In genomic region chr1:25786887-25787286, GRCh38 we compare ENCODE assay signal across 16 cellular contexts. TPM values are rescaled to one million over a fixed set of nuclear protein-coding genes. Genes with fewer than 3 reads are reported as not detected.
A peak's percentile ranks its signal among the peaks of the same experiment; 100 is the strongest.
DNase-seq lines count a peak whose midpoint lies in the region; ATAC-seq and TF ChIP-seq lines count a peak whose summit lies in the region.
"Had no signal": no experiment of that assay in that cellular context is flagged by ENCODE, and none has a peak within 500 bp of the region (broad histone marks: within the 10 kb centered on the region; RNA-seq: fewer than 3 reads in every experiment).

No MANE protein-coding gene starts in this region.

- DNase-seq in CD4-positive, CD25-positive, alpha-beta regulatory T cell: no peak
- DNase-seq in M059J (ENCODE audit: low read depth): peak; percentile 77
- DNase-seq in choroid plexus epithelial cell (ENCODE audit: low read depth): peak; percentile 55
- no peak for DNase-seq in neural progenitor cell (ENCODE audit: low spot score)
- no peak for DNase-seq in GM19238 (ENCODE audit: insufficient read length, low spot score)
- DNase-seq in NCI-H2081 treated with DMSO at 0.1 percent for 48 hours (lab: John Stamatoyannopoulos, UW): no peak
- DNase-seq in NCI-H2107 (lab: John Stamatoyannopoulos, UW): no peak
- DNase-seq: activated T-cell treated with anti-CD3 and anti-CD28 coated beads, Interleukin-2, amount 50 U/mL, for 72 hours; aorta; DMS79 treated with DMSO at 0.1 percent for 48 hours; effector CD4-positive, alpha-beta T cell; NCI-H1048; upper lobe of left lung had no signal

- H3K27me3 ChIP-seq in CD4-positive, CD25-positive, alpha-beta regulatory T cell (ENCODE audit: control insufficient read depth, insufficient read depth, low read length): no peaks in the 10 kb centered on the region
- no peaks in the 10 kb centered on the region for H3K27me3 ChIP-seq in neural progenitor cell
- H3K27me3 ChIP-seq: upper lobe of left lung had no signal

- H3K36me3 ChIP-seq in CD4-positive, CD25-positive, alpha-beta regulatory T cell (ENCODE audit: control insufficient read depth, insufficient read depth, low read length): peaks cover 4% of the 10 kb centered on the region
- H3K36me3 ChIP-seq in neural progenitor cell: no peaks in the 10 kb centered on the region

- H2AFZ ChIP-seq in neural progenitor cell (replicated peaks): no peak overlapping the region

- TF ChIP-seq CTCF in choroid plexus epithelial cell (conservative IDR thresholded peaks at IDR 0.05; ENCODE audit: low read depth, low read length) (no peak), neural progenitor cell (IDR thresholded peaks at IDR 0.05) (no peak)

- peaks cover 0 to 4% (median 2%) of the 10 kb centered on the region in 4 donors for H3K4me1 Mint-ChIP-seq in CD4-positive, CD25-positive, alpha-beta regulatory T cell
- peaks cover 63% of the 10 kb centered on the region for H3K4me1 Mint-ChIP-seq in neural progenitor cell
- H3K4me1 Mint-ChIP-seq: B cell had no signal

- no peaks in the 10 kb centered on the region for H4K20me1 ChIP-seq in neural progenitor cell (ENCODE audit: low read depth)

- peaks cover 15% of the 10 kb centered on the region for H3K36me3 Mint-ChIP-seq in CD4-positive, CD25-positive, alpha-beta regulatory T cell
- H3K36me3 Mint-ChIP-seq in neural progenitor cell: no peaks in the 10 kb centered on the region

- H3K27ac Mint-ChIP-seq in CD4-positive, CD25-positive, alpha-beta regulatory T cell: peak overlapping the region in 2 of 3 donors; percentile 55 to 60
- H3K27ac Mint-ChIP-seq in neural progenitor cell: peak overlapping the region; percentile 2
- H3K27ac Mint-ChIP-seq: activated T-cell treated with anti-CD3 and anti-CD28 coated beads, Interleukin-2, amount 50 U/mL, for 72 hours; B cell; T-helper 1 cell treated with Interleukin-12 subunit alpha and Interleukin-12 subunit beta and Interleukin-4 antibody, amounts not matched to agents 30 μg/mL and 1 μg/mL, for 36 hours had no signal

- no peak overlapping the region for H3K4me2 ChIP-seq in neural progenitor cell

- no peaks in the 10 kb centered on the region for H3K4me1 ChIP-seq in CD4-positive, CD25-positive, alpha-beta regulatory T cell (ENCODE audit: control insufficient read depth, insufficient read depth, low read length, poor library complexity, severe bottlenecking)
- no peaks in the 10 kb centered on the region for H3K4me1 ChIP-seq in neural progenitor cell
- H3K4me1 ChIP-seq: upper lobe of left lung had no signal

- no peak overlapping the region for H3K4me3 Mint-ChIP-seq in CD4-positive, CD25-positive, alpha-beta regulatory T cell
- no peak overlapping the region for H3K4me3 Mint-ChIP-seq in neural progenitor cell
- H3K4me3 Mint-ChIP-seq: activated T-cell treated with anti-CD3 and anti-CD28 coated beads, Interleukin-2, amount 50 U/mL, for 72 hours; B cell; T-helper 1 cell treated with Interleukin-12 subunit alpha and Interleukin-12 subunit beta and Interleukin-4 antibody, amounts not matched to agents 30 μg/mL and 1 μg/mL, for 36 hours had no signal

- ATAC-seq in CD4-positive, CD25-positive, alpha-beta regulatory T cell (ENCODE audit: low read depth in 2 of 2): no peak
- no peak for ATAC-seq in GM18868 (IDR thresholded peaks at IDR 0.05; ENCODE audit: unreplicated experiment)
- ATAC-seq: activated T-cell treated with anti-CD3 and anti-CD28 coated beads, Interleukin-2, amount 50 U/mL, for 72 hours had no signal

- H3K9ac ChIP-seq in neural progenitor cell: no peak overlapping the region

- no peaks in the 10 kb centered on the region for H3F3A ChIP-seq in neural progenitor cell (ENCODE audit: low read depth)

- no peaks in the 10 kb centered on the region for H3K9me3 ChIP-seq in CD4-positive, CD25-positive, alpha-beta regulatory T cell (ENCODE audit: control insufficient read depth in 2 of 2, low read length in 2 of 2)
- no peaks in the 10 kb centered on the region for H3K9me3 ChIP-seq in neural progenitor cell (ENCODE audit: low read depth)
- H3K9me3 ChIP-seq: upper lobe of left lung had no signal

- H3K9me3 Mint-ChIP-seq in CD4-positive, CD25-positive, alpha-beta regulatory T cell: no peaks in the 10 kb centered on the region
- H3K9me3 Mint-ChIP-seq in neural progenitor cell: no peaks in the 10 kb centered on the region
- H3K9me3 Mint-ChIP-seq: activated T-cell treated with anti-CD3 and anti-CD28 coated beads, Interleukin-2, amount 50 U/mL, for 72 hours; T-helper 1 cell treated with Interleukin-12 subunit alpha and Interleukin-12 subunit beta and Interleukin-4 antibody, amounts not matched to agents 30 μg/mL and 1 μg/mL, for 36 hours had no signal

- no peak overlapping the region for H3K4me3 ChIP-seq in CD4-positive, CD25-positive, alpha-beta regulatory T cell (ENCODE audit: low read depth, low read length)
- H3K4me3 ChIP-seq in choroid plexus epithelial cell (ENCODE audit: low read depth, low read length) (no peak overlapping the region), neural progenitor cell (no peak overlapping the region)
- H3K4me3 ChIP-seq: upper lobe of left lung had no signal

- H3K79me2 ChIP-seq in neural progenitor cell (ENCODE audit: low read depth): no peaks in the 10 kb centered on the region

- H3K27ac ChIP-seq in CD4-positive, CD25-positive, alpha-beta regulatory T cell (ENCODE audit: insufficient read depth, low read length, poor library complexity, severe bottlenecking): no peak overlapping the region
- no peak overlapping the region for H3K27ac ChIP-seq in neural progenitor cell
- H3K27ac ChIP-seq: upper lobe of left lung had no signal

- H3K27me3 Mint-ChIP-seq in CD4-positive, CD25-positive, alpha-beta regulatory T cell: peaks cover 11% of the 10 kb centered on the region
- peaks cover 12% of the 10 kb centered on the region for H3K27me3 Mint-ChIP-seq in neural progenitor cell (ENCODE audit: insufficient read depth, low read depth)

RNA-seq across cellular contexts. Expression of gene SELENON, which starts 13.1 kb away (rescaled TPM):
- total RNA-seq in CD4-positive, CD25-positive, alpha-beta regulatory T cell: 19.2 TPM
- 1 to 10 TPM; 1.2 to 2.7 (median 2.0) TPM for polyA plus RNA-seq in CD4-positive, CD25-positive, alpha-beta regulatory T cell
- total RNA-seq in M059J (2014; rRNA removed; shearing (Covaris generic)): 35.6 and 62.9 TPM in 2 replicates
- total RNA-seq in neural progenitor cell (ENCODE audit: low replicate concordance): 24.9 and 50.4 TPM in 2 replicates

RNA-seq across cellular contexts. Expression of gene MTFR1L, which starts 32.9 kb away (rescaled TPM):
- 32.9 TPM for total RNA-seq in CD4-positive, CD25-positive, alpha-beta regulatory T cell
- polyA plus RNA-seq in CD4-positive, CD25-positive, alpha-beta regulatory T cell: 10 to 100 TPM; 29.7 to 56.1 (median 32.4) TPM
- 45.0 and 45.6 TPM in 2 replicates for total RNA-seq in M059J (2014; rRNA removed; shearing (Covaris generic))
- total RNA-seq in neural progenitor cell (ENCODE audit: low replicate concordance): 20.7 and 31.2 TPM in 2 replicates

Comparison
In these comparisons a context has a peak if more than half of its experiments do, and no peak if none do; other contexts are left out.
1. DNase-seq: peak in M059J (single experiment) and choroid plexus epithelial cell (single experiment); none in CD4-positive, CD25-positive, alpha-beta regulatory T cell (0 of 3), neural progenitor cell (single experiment), GM19238 (single experiment), NCI-H2081 treated with DMSO at 0.1 percent for 48 hours (single experiment) and NCI-H2107 (single experiment).